ENCODE assay signal across 8 cellular contexts in the genomic region with DNA sequence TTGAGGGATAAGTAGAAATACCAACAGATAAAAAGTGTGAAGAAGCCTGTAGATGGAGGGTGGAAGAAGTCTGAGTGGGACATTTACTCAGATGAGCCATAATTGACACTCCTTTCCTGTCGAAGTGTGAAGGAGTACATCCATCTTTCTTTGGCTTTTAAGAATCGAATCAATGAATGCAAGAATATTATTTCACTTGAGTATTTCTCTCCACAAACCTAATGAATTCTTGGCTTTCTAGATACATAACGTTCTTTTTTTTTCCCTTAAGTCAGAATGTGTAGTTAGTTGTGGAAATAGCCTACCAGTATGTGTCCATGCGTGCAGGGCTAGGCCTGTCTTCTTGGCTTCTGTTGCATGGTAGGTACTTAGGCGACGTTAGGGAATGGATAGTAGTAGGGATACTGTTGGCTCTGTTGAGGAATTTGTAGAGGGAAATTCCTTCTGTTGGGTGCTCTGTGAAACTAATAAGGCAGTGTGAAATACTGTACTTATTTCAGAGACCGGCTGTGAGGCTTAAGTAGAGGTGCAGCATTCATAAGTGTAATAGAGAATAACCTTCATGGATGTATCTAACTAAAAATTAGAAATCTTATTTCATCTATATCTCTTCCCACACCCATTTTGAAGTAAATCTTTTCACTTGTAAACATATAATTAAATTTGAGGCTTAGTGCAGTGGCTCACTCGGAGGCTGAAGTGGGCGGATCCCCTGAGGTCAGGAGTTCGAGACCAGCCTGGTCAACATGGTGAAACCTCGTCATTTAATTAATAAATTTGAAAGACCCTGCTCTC. TPM values are rescaled to one million over a fixed set of nuclear protein-coding genes. Genes with fewer than 3 reads are reported as not detected.
A peak's percentile ranks its signal among the peaks of the same experiment; 100 is the strongest.
DNase-seq lines count a peak whose midpoint lies in the region; FAIRE-seq and TF ChIP-seq lines count a peak whose summit lies in the region.

No MANE protein-coding gene starts in this region.

- peaks cover 58% of the 10 kb centered on the region for H3K4me1 ChIP-seq in DOHH2 (ENCODE audit: control insufficient read depth, low read length)
- peaks cover 48% of the 10 kb centered on the region for H3K4me1 ChIP-seq in OCI-LY3 (ENCODE audit: low read length)
- H3K4me1 ChIP-seq in endocrine pancreas (ENCODE audit: control insufficient read depth, insufficient read depth, low read length), result no peaks in the 10 kb centered on the region
- peaks cover 48% of the 10 kb centered on the region for H3K4me1 ChIP-seq in osteoblast (ENCODE audit: insufficient read depth, low read length)

- H3F3A ChIP-seq in DOHH2 (ENCODE audit: control insufficient read depth, insufficient read depth), result peaks cover 61% of the 10 kb centered on the region

- peak overlapping the region; percentile 99 for H3K4me2 ChIP-seq in DOHH2 (ENCODE audit: low read length)
- peak overlapping the region; percentile 89 for H3K4me2 ChIP-seq in OCI-LY3 (ENCODE audit: low read length)
- H3K4me2 ChIP-seq in osteoblast (ENCODE audit: insufficient read depth, low read length), result peak overlapping the region; percentile 99

- peaks cover 67% of the 10 kb centered on the region for H3K79me2 ChIP-seq in DOHH2 (ENCODE audit: control insufficient read depth, low read length)
- H3K79me2 ChIP-seq in OCI-LY3 (ENCODE audit: low read length), result peaks cover 55% of the 10 kb centered on the region
- H3K79me2 ChIP-seq in osteoblast (ENCODE audit: insufficient read depth, low read length), result peaks cover 58% of the 10 kb centered on the region

- H3K36me3 ChIP-seq in DOHH2 (ENCODE audit: control insufficient read depth, low read length) (peaks cover 82% of the 10 kb centered on the region), OCI-LY3 (replicated peaks; ENCODE audit: low read depth, low read length) (peaks cover 46% of the 10 kb centered on the region), endocrine pancreas (ENCODE audit: control insufficient read depth, insufficient read depth, low read length) (no peaks in the 10 kb centered on the region), osteoblast (ENCODE audit: insufficient read depth, low read length) (peaks cover 57% of the 10 kb centered on the region)

- H3K4me3 ChIP-seq in DOHH2 (ENCODE audit: low read length) (peak overlapping the region; percentile 93), OCI-LY3 (ENCODE audit: low read length) (peak overlapping the region; percentile 97), endocrine pancreas (ENCODE audit: control insufficient read depth, insufficient read depth, low read length) (peak overlapping the region; percentile 91), osteoblast (ENCODE audit: insufficient read depth, low read length) (peak overlapping the region; percentile 89)

- TF ChIP-seq CTCF in DOHH2 (IDR thresholded peaks at IDR 0.05; ENCODE audit: low read depth, low read length, poor library complexity, severe bottlenecking) (no peak), OCI-LY3 (IDR thresholded peaks at IDR 0.05; ENCODE audit: low read depth, low read length) (no peak), osteoblast (IDR thresholded peaks at IDR 0.05; ENCODE audit: extremely low read depth, low read depth, low read length) (no peak)

- H3K9ac ChIP-seq in OCI-LY3 (ENCODE audit: low read length) (peak overlapping the region; percentile 94), endocrine pancreas (ENCODE audit: control insufficient read depth, insufficient read depth, low read length) (peak overlapping the region; percentile 89)

- H3K27ac ChIP-seq in DOHH2 (ENCODE audit: low read depth, low read length) (peak overlapping the region; percentile 80), OCI-LY3 (ENCODE audit: low read length) (peak overlapping the region; percentile 69), osteoblast (ENCODE audit: low read depth, low read length) (peak overlapping the region; percentile 95)

- peaks cover 25% of the 10 kb centered on the region for H4K20me1 ChIP-seq in DOHH2 (ENCODE audit: control insufficient read depth, insufficient read depth, low read depth, low read length)
- H4K20me1 ChIP-seq in OCI-LY3 (ENCODE audit: insufficient read depth, low read length), result peaks cover 40% of the 10 kb centered on the region
- H4K20me1 ChIP-seq in osteoblast (ENCODE audit: insufficient read depth, low read length), result peaks cover 50% of the 10 kb centered on the region

- no peaks in the 10 kb centered on the region for H3K9me3 ChIP-seq in DOHH2 (ENCODE audit: control insufficient read depth, insufficient read depth, low read length)
- H3K9me3 ChIP-seq in OCI-LY3 (ENCODE audit: insufficient read depth, low read length), result no peaks in the 10 kb centered on the region
- no peaks in the 10 kb centered on the region for H3K9me3 ChIP-seq in endocrine pancreas (ENCODE audit: control insufficient read depth, low read length)
- no peaks in the 10 kb centered on the region for H3K9me3 ChIP-seq in osteoblast (ENCODE audit: low read depth, low read length)

- intact Hi-C loops in posterior vena cava (cut with DNase I), result no loop called here

- no peak for DNase-seq in osteoblast (ENCODE audit: insufficient read length, low spot score, missing footprints)
- no peak for DNase-seq in NCI-H2081 (lab: John Stamatoyannopoulos, UW)
- no peak for DNase-seq in frontal cortex (ENCODE audit: low spot score in 2 of 2)
- no peak for DNase-seq in HuH-7 (ENCODE audit: low spot score)
- DNase-seq in posterior vena cava (ENCODE audit: low spot score), result no peak

- H3K27me3 ChIP-seq in DOHH2 (ENCODE audit: control insufficient read depth, low read length), result no peaks in the 10 kb centered on the region
- H3K27me3 ChIP-seq in OCI-LY3 (ENCODE audit: low read depth, low read length), result no peaks in the 10 kb centered on the region
- H3K27me3 ChIP-seq in endocrine pancreas (ENCODE audit: control insufficient read depth, insufficient read depth, low read length), result no peaks in the 10 kb centered on the region
- H3K27me3 ChIP-seq in osteoblast (ENCODE audit: insufficient read depth, low read length), result no peaks in the 10 kb centered on the region

- H2AFZ ChIP-seq in OCI-LY3 (ENCODE audit: low read depth, low read length) (no peak overlapping the region), osteoblast (ENCODE audit: low read length) (no peak overlapping the region)

- FAIRE-seq in frontal cortex (lab: Jason Lieb, UNC), result no peak

- H3K9me2 ChIP-seq in DOHH2 (replicated peaks; ENCODE audit: control insufficient read depth, low read length), result no peaks in the 10 kb centered on the region

RNA-seq across cellular contexts. Expression of gene RPS18, which starts 1.5 kb away (rescaled TPM):
- total RNA-seq in osteoblast (1,994 and 2,278 TPM in 2 replicates), frontal cortex (4,003 TPM), posterior vena cava (1,000 to 10,000 TPM; 1,709 to 1,844 TPM)

RNA-seq across cellular contexts. Expression of gene VPS52, which starts 1.6 kb away (rescaled TPM):
- 41.3 and 42.7 TPM in 2 replicates for total RNA-seq in osteoblast
- total RNA-seq in frontal cortex, result 24.9 TPM
- total RNA-seq in posterior vena cava, result 10 to 100 TPM; 27.8 to 44.0 TPM

RNA-seq across cellular contexts. Expression of gene B3GALT4, which starts 3.6 kb away (rescaled TPM):
- 3.8 and 4.3 TPM in 2 replicates for total RNA-seq in osteoblast
- total RNA-seq in frontal cortex, result 9.0 TPM
- 10 to 100 TPM in 1 of 2 donors, 1 to 10 TPM in 1; 9.5 to 14.1 TPM for total RNA-seq in posterior vena cava

RNA-seq across cellular contexts. Expression of gene WDR46, which starts 15.7 kb away (rescaled TPM):
- 85.7 and 86.9 TPM in 2 replicates for total RNA-seq in osteoblast
- 42.4 TPM for total RNA-seq in frontal cortex
- total RNA-seq in posterior vena cava, result 10 to 100 TPM; 31.7 to 40.3 TPM

RNA-seq across cellular contexts. Expression of gene PFDN6, which starts 16.1 kb away (rescaled TPM):
- total RNA-seq in osteoblast, result 14.1 and 15.9 TPM in 2 replicates
- 31.0 TPM for total RNA-seq in frontal cortex
- 10 to 100 TPM; 29.1 to 31.0 TPM for total RNA-seq in posterior vena cava
